Comparison of ENCODE assay signal across 16 cellular contexts in genomic region chr12:48882972-48883304, GRCh38. TPM values are rescaled to one million over a fixed set of nuclear protein-coding genes. Genes with fewer than 3 reads are reported as not detected.
DNase-seq lines count a peak whose midpoint lies in the region; ATAC-seq, FAIRE-seq and TF ChIP-seq lines count a peak whose summit lies in the region.
"Had no signal": no experiment of that assay in that cellular context is flagged by ENCODE, and none has a peak within 500 bp of the region (broad histone marks: within the 10 kb centered on the region; RNA-seq: fewer than 3 reads in every experiment).

No MANE protein-coding gene starts in this region.

- no peaks in the 10 kb centered on the region for H3K79me2 ChIP-seq in endothelial cell of umbilical vein (ENCODE audit: control insufficient read depth, insufficient read depth, low read length)

- peak overlapping the region; percentile 88 for H2AFZ ChIP-seq in endothelial cell of umbilical vein (ENCODE audit: low read depth, low read length)

- CTCF ChIA-PET in endothelial cell of umbilical vein (lab: Charles Lee), result interaction anchor here (1.0 to 6.2 kb wide), 8 partner anchors 8 to 114 kb away, joined by 3 to 80 read pairs (median 4); partner anchors contain the start of genes DDX23 and RND1

- intact Hi-C loops in cardiac septum (cut with DNase I) (no loop called here), endothelial cell of umbilical vein (cut with micrococcal nuclease) (loop anchor here (2.0 kb wide), 2 partner anchors 18 to 30 kb away; partner anchors contain the start of genes DDX23 and RND1)

- ATAC-seq in upper lobe of left lung (ENCODE audit: low FRiP score in 2 of 2) (no peak), GM18868 (IDR thresholded peaks at IDR 0.05; ENCODE audit: unreplicated experiment) (no peak)

- H3K9ac ChIP-seq in endothelial cell of umbilical vein (replicated peaks; ENCODE audit: extremely low read depth, insufficient read depth, low read length) (peak overlapping the region; percentile 56), mucosa of stomach (ENCODE audit: low read length) (peak overlapping the region; percentile 5)

- no peak for TF ChIP-seq EP300 in upper lobe of left lung (IDR thresholded peaks at IDR 0.05)

- H3K4me2 ChIP-seq in endothelial cell of umbilical vein (ENCODE audit: insufficient read depth, low read length), result peak overlapping the region; percentile 44

- H3K36me3 ChIP-seq in cardiac muscle cell (no peaks in the 10 kb centered on the region), endothelial cell of umbilical vein (ENCODE audit: control insufficient read depth in 2 of 2, extremely low read depth in 1 of 2, insufficient read depth in 2 of 2, low read length in 2 of 2) (no peaks in the 10 kb centered on the region), mucosa of stomach (ENCODE audit: control insufficient read depth, insufficient read depth, low read length) (no peaks in the 10 kb centered on the region), upper lobe of left lung (no peaks in the 10 kb centered on the region)
- H3K36me3 ChIP-seq: MG63, upper lobe of right lung, WERI-Rb-1 had no signal

- H3K27ac ChIP-seq in cardiac muscle cell (peak overlapping the region; percentile 72), endothelial cell of umbilical vein (ENCODE audit: insufficient read depth, low read depth, low read length) (peak overlapping the region; percentile 81), upper lobe of left lung (peak overlapping the region in 3 of 4 donors; percentile 29 to 68 (median 65))
- H3K27ac ChIP-seq: WERI-Rb-1 had no signal

- FAIRE-seq in endothelial cell of umbilical vein (lab: Jason Lieb, UNC), result no peak
- FAIRE-seq: A204.1 had no signal

- POLR2A ChIA-PET in endothelial cell of umbilical vein (lab: Charles Lee), result interaction anchor here (1.0 kb wide), 2 partner anchors 17 to 18 kb away, joined by 3 to 13 read pairs; partner anchors contain the start of gene RND1

- dilution Hi-C loops in endothelial cell of umbilical vein (cut with MboI; ENCODE audit: extremely low pct_ligation_motif_present, low sequenced_read_pairs), result no loop called here

- H3K9me3 ChIP-seq in cardiac muscle cell (ENCODE audit: low read depth), result no peaks in the 10 kb centered on the region
- H3K9me3 ChIP-seq in endothelial cell of umbilical vein (replicated peaks; ENCODE audit: control insufficient read depth, insufficient read depth, low read length), result no peaks in the 10 kb centered on the region
- H3K9me3 ChIP-seq in mucosa of stomach (ENCODE audit: control insufficient read depth, low read length), result no peaks in the 10 kb centered on the region
- H3K9me3 ChIP-seq in upper lobe of left lung, result no peaks in the 10 kb centered on the region
- H3K9me3 ChIP-seq: MG63, upper lobe of right lung had no signal

- H3K4me3 ChIP-seq in cardiac muscle cell (no peak overlapping the region), endothelial cell of umbilical vein (replicated peaks in 1 of 3; ENCODE audit: insufficient read depth in 1 of 3, low read depth in 1 of 3, low read length in 3 of 3) (peak overlapping the region in 1 of 3 experiments; percentile 47), mucosa of stomach (ENCODE audit: low read length) (no peak overlapping the region), upper lobe of left lung (no peak overlapping the region)
- H3K4me3 ChIP-seq: MG63 had no signal

- no peak for TF ChIP-seq CTCF in cardiac muscle cell (IDR thresholded peaks at IDR 0.05; ENCODE audit: low read depth, low read length)
- TF ChIP-seq CTCF in endothelial cell of umbilical vein (IDR thresholded peaks at IDR 0.05; ENCODE audit: extremely low read depth in 1 of 2, insufficient read depth in 1 of 2, low read depth in 1 of 2, low read length in 2 of 2), result no peak
- TF ChIP-seq CTCF in upper lobe of left lung (IDR thresholded peaks at IDR 0.05), result no peak

- H3K4me1 ChIP-seq in cardiac muscle cell (ENCODE audit: low read depth) (peaks cover 17% of the 10 kb centered on the region), endothelial cell of umbilical vein (ENCODE audit: control insufficient read depth, extremely low read depth, insufficient read depth, low read length) (peaks cover 29% of the 10 kb centered on the region), mucosa of stomach (ENCODE audit: control insufficient read depth, insufficient read depth, low read length) (peaks cover 35% of the 10 kb centered on the region), upper lobe of left lung (peaks cover 12 to 29% (median 22%) of the 10 kb centered on the region in 4 donors)

- no peak for TF ChIP-seq POLR2A in endothelial cell of umbilical vein (IDR thresholded peaks at IDR 0.05; ENCODE audit: low read depth, low read length)
- no peak for TF ChIP-seq POLR2A in upper lobe of left lung (IDR thresholded peaks at IDR 0.05)

- DNase-seq in cardiac muscle cell (ENCODE audit: low read depth in 1 of 2, low spot score in 1 of 2), result no peak
- DNase-seq in cardiac septum (ENCODE audit: low spot score), result no peak
- DNase-seq in endothelial cell of umbilical vein (ENCODE audit: low read depth, low spot score), result peak; percentile 26
- no peak for DNase-seq in upper lobe of left lung
- no peak for DNase-seq in NCI-H2081 (lab: John Stamatoyannopoulos, UW)
- no peak for DNase-seq in NK-92 treated with Interleukin-12 subunit alpha and Interleukin-12 subunit beta, amount 100 ng/mL, for 24 hours (lab: John Stamatoyannopoulos, UW)
- DNase-seq: left colon; MG63; NCI-H187 treated with DMSO at 0.1 percent for 48 hours; NCI-H526 treated with DMSO at 0.1 percent for 48 hours; stimulated activated CD4-positive, alpha-beta T cell treated with anti-CD3 and anti-CD28 coated beads, Interleukin-4, amount 100 ng/mL, for 4 hours; upper lobe of right lung; WERI-Rb-1 had no signal

- no TSS peak for BruUV-seq in endothelial cell of umbilical vein (replicated peaks; lab: Mats Ljungman, UMichigan)

- no peaks in the 10 kb centered on the region for H4K20me1 ChIP-seq in endothelial cell of umbilical vein (replicated peaks; ENCODE audit: control insufficient read depth, extremely low read depth, insufficient read depth, low read length)

- H3K27me3 ChIP-seq in cardiac muscle cell (no peaks in the 10 kb centered on the region), endothelial cell of umbilical vein (ENCODE audit: control insufficient read depth in 2 of 2, insufficient read depth in 2 of 2, low read length in 2 of 2) (no peaks in the 10 kb centered on the region), mucosa of stomach (ENCODE audit: control insufficient read depth, insufficient read depth, low read length) (no peaks in the 10 kb centered on the region), upper lobe of left lung (no peaks in the 10 kb centered on the region)
- H3K27me3 ChIP-seq: upper lobe of right lung had no signal

- 82 to 83% methylated on average over 3 of the region's 3 CpGs for WGBS in upper lobe of left lung, 2 donors

- H3K9me1 ChIP-seq in endothelial cell of umbilical vein (replicated peaks; ENCODE audit: control insufficient read depth, extremely low read depth, insufficient read depth, low read length), result no peaks in the 10 kb centered on the region

TF ChIP-seq in endothelial cell of umbilical vein, 7 proteins besides CTCF, POLR2A, EP300 and RAD21:
- TF ChIP-seq MYC (IDR thresholded peaks at IDR 0.05; ENCODE audit: low read depth, low read length), result no peak
- no peak for TF ChIP-seq JUN (IDR thresholded peaks at IDR 0.05; ENCODE audit: borderline replicate concordance, insufficient read depth, insufficient read length, low read depth)
- no peak for TF ChIP-seq FOS (IDR thresholded peaks at IDR 0.05; ENCODE audit: borderline replicate concordance, insufficient read depth, low read length)
- TF ChIP-seq EZH2 (IDR thresholded peaks at IDR 0.05; ENCODE audit: borderline replicate concordance, low read depth, low read length, severe bottlenecking), result no peak
TF ChIP-seq in endothelial cell of umbilical vein: peak in this region for 0.

RNA-seq across cellular contexts. Expression of gene RND1, which starts 17.3 kb away (rescaled TPM):
- total RNA-seq in cardiac muscle cell, result 2.1 and 2.9 TPM in 2 replicates
- 3.5 and 7.2 TPM in 2 replicates for polyA plus RNA-seq in cardiac muscle cell
- total RNA-seq in cardiac septum, result 0.62 TPM
- total RNA-seq in endothelial cell of umbilical vein, result 4.0 and 4.4 TPM in 2 replicates
- polyA plus RNA-seq in endothelial cell of umbilical vein, result 5.2 and 9.9 TPM in 2 replicates
- 9.8 and 11.5 TPM in 2 replicates for polyA plus RNA-seq in endothelial cell of umbilical vein (2011; cell fraction: cytosol; rRNA removed)
- 34.0 and 46.2 TPM in 2 replicates for polyA plus RNA-seq in endothelial cell of umbilical vein (2011; cell fraction: nucleus; rRNA removed)
- polyA plus RNA-seq in endothelial cell of umbilical vein (2012), result 10.9 and 17.4 TPM in 2 replicates
- polyA minus RNA-seq in endothelial cell of umbilical vein, result 9.4 and 16.2 TPM in 2 replicates
- not detected for polyA minus RNA-seq in endothelial cell of umbilical vein (2011; cell fraction: cytosol; rRNA and poly(A)+ RNA removed)
- polyA minus RNA-seq in endothelial cell of umbilical vein (2011; cell fraction: nucleus; rRNA and poly(A)+ RNA removed), result 21.3 and 21.6 TPM in 2 replicates
- total RNA-seq in upper lobe of left lung, result 10 to 100 TPM in 4 of 6 donors, 1 to 10 TPM in 2; 7.2 to 23.0 (median 14.2) TPM

RNA-seq across cellular contexts. Expression of gene DDX23, which starts 31.0 kb away (rescaled TPM):
- total RNA-seq in cardiac muscle cell (66.3 and 89.5 TPM in 2 replicates), cardiac septum (33.3 TPM), endothelial cell of umbilical vein (101 and 107 TPM in 2 replicates), upper lobe of left lung (100 to 1,000 TPM in 1 of 6 donors, 10 to 100 TPM in 5; 64.5 to 163 (median 81.8) TPM)
- polyA plus RNA-seq in cardiac muscle cell (35.3 and 49.0 TPM in 2 replicates), endothelial cell of umbilical vein (47.4 and 56.0 TPM in 2 replicates)
- polyA plus RNA-seq in endothelial cell of umbilical vein (2011; cell fraction: cytosol; rRNA removed), result 59.5 and 70.1 TPM in 2 replicates
- 228 and 250 TPM in 2 replicates for polyA plus RNA-seq in endothelial cell of umbilical vein (2011; cell fraction: nucleus; rRNA removed)
- 97.9 and 115 TPM in 2 replicates for polyA plus RNA-seq in endothelial cell of umbilical vein (2012)
- 81.5 and 115 TPM in 2 replicates for polyA minus RNA-seq in endothelial cell of umbilical vein
- 37.9 TPM for polyA minus RNA-seq in endothelial cell of umbilical vein (2011; cell fraction: cytosol; rRNA and poly(A)+ RNA removed)
- 49.7 and 67.7 TPM in 2 replicates for polyA minus RNA-seq in endothelial cell of umbilical vein (2011; cell fraction: nucleus; rRNA and poly(A)+ RNA removed)

RNA-seq across cellular contexts. Expression of gene FKBP11, which starts 42.4 kb away (rescaled TPM):
- total RNA-seq in cardiac muscle cell (8.9 and 9.4 TPM in 2 replicates), cardiac septum (5.5 TPM), endothelial cell of umbilical vein (78.9 and 81.2 TPM in 2 replicates), upper lobe of left lung (10 to 100 TPM in 5 of 6 donors, 1 to 10 TPM in 1; 9.4 to 31.9 (median 19.3) TPM)
- polyA plus RNA-seq in cardiac muscle cell (3.4 and 11.9 TPM in 2 replicates), endothelial cell of umbilical vein (74.2 and 81.7 TPM in 2 replicates)
- 64.0 and 69.3 TPM in 2 replicates for polyA plus RNA-seq in endothelial cell of umbilical vein (2011; cell fraction: cytosol; rRNA removed)
- polyA plus RNA-seq in endothelial cell of umbilical vein (2011; cell fraction: nucleus; rRNA removed), result 111 and 117 TPM in 2 replicates
- 97.3 and 112 TPM in 2 replicates for polyA plus RNA-seq in endothelial cell of umbilical vein (2012)
- 67.9 and 75.2 TPM in 2 replicates for polyA minus RNA-seq in endothelial cell of umbilical vein
- 48.5 TPM for polyA minus RNA-seq in endothelial cell of umbilical vein (2011; cell fraction: cytosol; rRNA and poly(A)+ RNA removed)
- polyA minus RNA-seq in endothelial cell of umbilical vein (2011; cell fraction: nucleus; rRNA and poly(A)+ RNA removed), result 32.5 and 33.9 TPM in 2 replicates
